ENCODE assay signal across 11 cellular contexts in the genomic region with DNA sequence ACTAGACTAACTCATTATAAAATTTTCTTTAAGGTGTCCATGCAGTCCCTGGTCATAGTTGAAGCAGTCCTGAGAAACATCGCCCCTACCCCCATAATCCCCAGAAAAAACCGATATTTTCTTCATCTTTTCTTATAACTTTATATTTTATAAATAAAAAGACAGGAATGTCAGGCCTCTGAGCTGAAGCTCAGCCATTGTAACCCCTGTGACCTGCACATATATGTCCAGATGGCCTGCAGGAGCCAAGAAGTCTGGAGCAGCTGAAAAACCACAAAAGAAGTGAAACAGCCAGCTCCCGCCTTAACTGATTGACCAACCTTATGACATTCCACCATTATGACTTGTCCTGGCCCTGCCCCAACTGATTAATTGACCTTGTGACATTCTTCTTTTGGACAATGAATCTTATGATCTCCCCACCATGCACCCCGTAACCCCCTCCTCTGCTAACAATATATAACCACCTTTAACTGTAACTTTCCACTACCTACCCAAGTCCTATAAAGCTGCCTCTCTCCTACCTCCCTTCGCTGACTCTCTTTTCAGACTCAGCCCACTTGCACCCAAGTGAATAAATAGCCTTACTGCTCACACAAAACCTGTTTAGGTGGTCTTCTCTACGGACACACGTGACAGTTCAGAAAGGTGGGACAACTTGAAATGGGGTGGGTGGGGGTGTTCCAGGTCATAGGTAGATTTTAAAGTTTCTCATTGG. TPM values are rescaled to one million over a fixed set of nuclear protein-coding genes. Genes with fewer than 3 reads are reported as not detected.
DNase-seq lines count a peak whose midpoint lies in the region; FAIRE-seq and TF ChIP-seq lines count a peak whose summit lies in the region.
"Not testable (repeated sequence)": the region's sequence is repeated elsewhere in the genome, so short reads cannot be mapped to it uniquely, and the experiment has no call there.
"Had no signal": no experiment of that assay in that cellular context is flagged by ENCODE, and none has a peak within 500 bp of the region (broad histone marks: within the 10 kb centered on the region; RNA-seq: fewer than 3 reads in every experiment).

No MANE protein-coding gene starts in this region.

- H3K4me2 ChIP-seq in MM.1S (ENCODE audit: low read depth, low read length); astrocyte (ENCODE audit: low read length); parathyroid adenoma (ENCODE audit: low read length): not testable (repeated sequence)

- peaks cover 16% of the 10 kb centered on the region for H3K4me1 ChIP-seq in MM.1S (ENCODE audit: low read length)
- peaks cover 45% of the 10 kb centered on the region for H3K4me1 ChIP-seq in SJCRH30
- H3K4me1 ChIP-seq in astrocyte (ENCODE audit: insufficient read depth, low read length), result not testable (repeated sequence)
- H3K4me1 ChIP-seq in parathyroid adenoma, result peaks cover 61% of the 10 kb centered on the region

- H3F3A ChIP-seq in MM.1S (ENCODE audit: insufficient read depth, low read length), result not testable (repeated sequence)

- not testable (repeated sequence) for FAIRE-seq in astrocyte (lab: Jason Lieb, UNC)

- H3K27ac Mint-ChIP-seq in astrocyte (ENCODE audit: unreplicated experiment), result peak overlapping the region; percentile 5

- in situ Hi-C loops in Caki2 (cut with HindIII; ENCODE audit: low pct_unique_long_range_greater_than_20kb, low sequenced_read_pairs), result not testable (repeated sequence)

- H3K27me3 ChIP-seq in MM.1S (replicated peaks; ENCODE audit: insufficient read depth, low read length); SJCRH30; astrocyte (ENCODE audit: insufficient read depth, low read length); parathyroid adenoma (ENCODE audit: control insufficient read depth, insufficient read depth, low read length): not testable (repeated sequence)

- not testable (repeated sequence) for H4K20me1 ChIP-seq in MM.1S (ENCODE audit: insufficient read depth, low read length); astrocyte (ENCODE audit: insufficient read depth, low read length)

- not testable (repeated sequence) for H3K4me3 ChIP-seq in MM.1S (ENCODE audit: low read length); SJCRH30; astrocyte (ENCODE audit: insufficient read depth, low read depth, low read length); epithelial cell of proximal tubule (ENCODE audit: low read depth, low read length)
- peak overlapping the region; percentile 9 for H3K4me3 ChIP-seq in parathyroid adenoma (ENCODE audit: low read depth, low read length)

- H3K27me3 Mint-ChIP-seq in astrocyte (ENCODE audit: low read depth, unreplicated experiment), result not testable (repeated sequence)

- H3K36me3 Mint-ChIP-seq in astrocyte (ENCODE audit: low read depth, unreplicated experiment), result not testable (repeated sequence)

- not testable (repeated sequence) for H3K9me3 ChIP-seq in MM.1S (replicated peaks; ENCODE audit: insufficient read depth, low read length); SJCRH30 (replicated peaks); astrocyte (ENCODE audit: insufficient read depth, low read depth, low read length); parathyroid adenoma (ENCODE audit: control insufficient read depth, low read length)

- TF ChIP-seq CTCF in MM.1S (IDR thresholded peaks at IDR 0.05; ENCODE audit: low read length); astrocyte (IDR thresholded peaks at IDR 0.05; ENCODE audit: insufficient read depth, low read depth, low read length); epithelial cell of proximal tubule (conservative IDR thresholded peaks at IDR 0.05; ENCODE audit: low read depth, low read length); parathyroid adenoma (IDR thresholded peaks at IDR 0.05): not testable (repeated sequence)

- 0 out of 2 replicates have a peak overlapping the region, but pooled peaks have one; percentile 4 for H3K27ac ChIP-seq in MM.1S (ENCODE audit: low read length)
- peak overlapping the region; percentile 99 for H3K27ac ChIP-seq in SJCRH30
- H3K27ac ChIP-seq in astrocyte (ENCODE audit: low read depth, low read length), result not testable (repeated sequence)
- H3K27ac ChIP-seq in parathyroid adenoma, result peak overlapping the region; percentile 91

- not testable (repeated sequence) for H3K9me2 ChIP-seq in MM.1S (replicated peaks; ENCODE audit: insufficient read depth, low read length)

- H3K36me3 ChIP-seq in MM.1S (replicated peaks; ENCODE audit: insufficient read depth, low read length); SJCRH30; astrocyte (ENCODE audit: insufficient read depth, low read length); parathyroid adenoma (ENCODE audit: control insufficient read depth, insufficient read depth, low read length): not testable (repeated sequence)

- H3K79me2 ChIP-seq in MM.1S (ENCODE audit: low read length) (peaks cover 26% of the 10 kb centered on the region; the same call in 1 of the 2 replicates), parathyroid adenoma (peaks cover 59% of the 10 kb centered on the region)
- not testable (repeated sequence) for H3K79me2 ChIP-seq in astrocyte (ENCODE audit: insufficient read depth, low read length)

- DNase-seq in Caki2 (ENCODE audit: low read depth) (peak; percentile 95), HK-2 (ENCODE audit: unreplicated experiment) (peak; percentile 78), MM.1S (peak; percentile 54), SJCRH30 (peak in 1 of 2 experiments; percentile 45), astrocyte (ENCODE audit: low read depth) (peak; percentile 73), epithelial cell of proximal tubule (ENCODE audit: low read depth) (peak; percentile 66), iris pigment epithelial cell (ENCODE audit: low read depth) (peak; percentile 57)

- not testable (repeated sequence) for H3K9me3 Mint-ChIP-seq in astrocyte (ENCODE audit: unreplicated experiment)

- not testable (repeated sequence) for H3K9ac ChIP-seq in MM.1S (ENCODE audit: low read length); astrocyte (ENCODE audit: low read length); parathyroid adenoma

- peaks cover 14% of the 10 kb centered on the region for H3K4me1 Mint-ChIP-seq in astrocyte (ENCODE audit: low read depth, unreplicated experiment)

- not testable (repeated sequence) for H2AFZ ChIP-seq in MM.1S (ENCODE audit: low read length); astrocyte (ENCODE audit: low read depth, low read length); parathyroid adenoma

- not testable (repeated sequence) for H3K4me3 Mint-ChIP-seq in astrocyte (ENCODE audit: unreplicated experiment)

RNA-seq across cellular contexts. Expression of gene LRRC61, which starts 10.3 kb away (rescaled TPM):
- 53.9 and 54.9 TPM in 2 replicates for total RNA-seq in Caki2 (2014; rRNA removed; shearing (Covaris generic); ENCODE audit: low replicate concordance)
- not detected in 2 replicates for total RNA-seq in SJCRH30 (2014; rRNA removed; shearing (Covaris generic))
- total RNA-seq in astrocyte (0.24 and 0.45 TPM in 2 replicates), epithelial cell of proximal tubule (45.4 and 60.3 TPM in 2 replicates)

RNA-seq across cellular contexts. Expression of gene ACTR3C, which starts 10.5 kb away (rescaled TPM):
- 3.7 and 23.0 TPM in 2 replicates for total RNA-seq in Caki2 (2014; rRNA removed; shearing (Covaris generic); ENCODE audit: low replicate concordance)
- 1.7 and 4.6 TPM in 2 replicates for total RNA-seq in SJCRH30 (2014; rRNA removed; shearing (Covaris generic))
- total RNA-seq in astrocyte, result 0.25 TPM in 1 of 2 replicates, not detected in the other
- 5.5 and 22.1 TPM in 2 replicates for total RNA-seq in epithelial cell of proximal tubule

RNA-seq across cellular contexts. Expression of gene RARRES2, which starts 28.6 kb away (rescaled TPM):
- 2.7 and 10.6 TPM in 2 replicates for total RNA-seq in Caki2 (2014; rRNA removed; shearing (Covaris generic); ENCODE audit: low replicate concordance)
- total RNA-seq in SJCRH30 (2014; rRNA removed; shearing (Covaris generic)), result 68.1 and 89.7 TPM in 2 replicates
- total RNA-seq in astrocyte (19.4 and 21.7 TPM in 2 replicates), epithelial cell of proximal tubule (6.1 and 9.1 TPM in 2 replicates)
- total RNA-seq: activated CD8-positive, alpha-beta T cell treated with anti-CD3 and anti-CD28 coated beads for 36 hours; activated T-helper 17 cell treated with anti-CD3 and anti-CD28 coated beads, Interleukin-2, amount 50 U/mL, for 72 hours; T-helper 1 cell treated with Interleukin-12 subunit alpha and Interleukin-12 subunit beta and Interleukin-4 antibody, amounts not matched to agents 30 ng/mL and 1 ng/mL, for 36 hours had no signal

RNA-seq across cellular contexts. Expression of gene REPIN1, which starts 55.8 kb away (rescaled TPM):
- 86.1 and 89.8 TPM in 2 replicates for total RNA-seq in Caki2 (2014; rRNA removed; shearing (Covaris generic); ENCODE audit: low replicate concordance)
- total RNA-seq in SJCRH30 (2014; rRNA removed; shearing (Covaris generic)), result 174 and 183 TPM in 2 replicates
- total RNA-seq in astrocyte (80.1 and 95.3 TPM in 2 replicates), epithelial cell of proximal tubule (127 and 218 TPM in 2 replicates)

Comparison
In these comparisons a context has a peak if more than half of its experiments do, and no peak if none do; other contexts are left out.
1. RNA of gene LRRC61, which starts 10.3 kb away (total RNA-seq): 45.4 to 60.3 TPM in epithelial cell of proximal tubule and 53.9 to 54.9 TPM in Caki2; 0.24 to 0.45 TPM in astrocyte and not detected in SJCRH30; every median in the first group is over 10 times any median in the second.